ENCODE assay signal across 15 cellular contexts in the genomic region with DNA sequence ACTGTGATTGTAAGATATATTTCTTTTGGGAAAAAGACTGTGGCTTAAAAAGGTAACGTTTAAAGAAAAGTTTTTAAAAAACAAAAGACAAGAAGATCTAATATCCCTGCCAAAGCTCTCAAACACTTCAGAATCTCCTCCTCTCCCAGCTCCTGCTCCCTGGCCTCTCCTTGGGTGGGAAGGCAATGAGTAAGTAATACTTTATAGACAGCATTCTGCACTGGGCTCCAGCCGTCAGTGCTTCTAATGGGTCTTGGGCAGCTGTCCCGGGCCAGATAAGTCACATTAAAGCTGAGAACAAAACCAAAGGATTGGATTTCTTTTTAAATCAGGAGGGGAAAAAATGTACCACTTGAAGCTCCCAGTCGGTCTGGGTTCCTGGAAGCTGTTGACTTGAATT.
DNase-seq lines count a peak whose midpoint lies in the region; ATAC-seq and TF ChIP-seq lines count a peak whose summit lies in the region.
"Had no signal": no experiment of that assay in that cellular context is flagged by ENCODE, and none has a peak within 500 bp of the region (broad histone marks: within the 10 kb centered on the region; RNA-seq: fewer than 3 reads in every experiment).

No MANE protein-coding gene starts in this region.

- peaks cover 24% of the 10 kb centered on the region for H3K27me3 Mint-ChIP-seq in activated T-helper 17 cell treated with anti-CD3 and anti-CD28 coated beads, Interleukin-2, amount 50 U/mL, for 72 hours

- H3K9me3 Mint-ChIP-seq in activated T-helper 17 cell treated with anti-CD3 and anti-CD28 coated beads, Interleukin-2, amount 50 U/mL, for 72 hours, result no peaks in the 10 kb centered on the region
- H3K9me3 Mint-ChIP-seq: CD4-positive, CD25-positive, alpha-beta regulatory T cell had no signal

- no peak overlapping the region for H3K4me3 Mint-ChIP-seq in activated T-helper 17 cell treated with anti-CD3 and anti-CD28 coated beads, Interleukin-2, amount 50 U/mL, for 72 hours
- H3K4me3 Mint-ChIP-seq: CD4-positive, CD25-positive, alpha-beta regulatory T cell had no signal

- peak overlapping the region; percentile 76 for H3K4me2 ChIP-seq in OCI-LY3 (ENCODE audit: low read length)

- H2AFZ ChIP-seq in OCI-LY3 (ENCODE audit: low read depth, low read length), result no peak overlapping the region

- H3K27ac Mint-ChIP-seq in activated T-helper 17 cell treated with anti-CD3 and anti-CD28 coated beads, Interleukin-2, amount 50 U/mL, for 72 hours, result no peak overlapping the region
- H3K27ac Mint-ChIP-seq: CD4-positive, CD25-positive, alpha-beta regulatory T cell had no signal

- peaks cover 40% of the 10 kb centered on the region for H3K27me3 ChIP-seq in OCI-LY3 (ENCODE audit: low read depth, low read length)
- H3K27me3 ChIP-seq: upper lobe of left lung had no signal

- H3K9me3 ChIP-seq in OCI-LY3 (ENCODE audit: insufficient read depth, low read length), result no peaks in the 10 kb centered on the region
- H3K9me3 ChIP-seq: upper lobe of left lung had no signal

- no peaks in the 10 kb centered on the region for H3K79me2 ChIP-seq in OCI-LY3 (ENCODE audit: low read length)

- DNase-seq in sciatic nerve (ENCODE audit: low spot score), result no peak
- DNase-seq in activated CD4-positive, alpha-beta T cell treated with anti-CD3 and anti-CD28 coated beads, Interleukin-2, amount 50 U/mL, for 1 hour, result no peak
- DNase-seq: activated naive CD4-positive, alpha-beta T cell treated with anti-CD3 and anti-CD28 coated beads, Interleukin-2, amount 50 U/mL, for 16 hours; caudate nucleus; CD4-positive, CD25-positive, alpha-beta regulatory T cell; EL; NCI-H1105; NCI-H345; stimulated activated CD4-positive, alpha-beta T cell treated with anti-CD3 and anti-CD28 coated beads, Interleukin-4, amount 100 ng/mL, for 1 hour; upper lobe of left lung had no signal

- ATAC-seq in GM18498 (IDR thresholded peaks at IDR 0.05; ENCODE audit: unreplicated experiment), result peak; percentile 16
- ATAC-seq in GM21390 (IDR thresholded peaks at IDR 0.05; ENCODE audit: unreplicated experiment), result peak; percentile 1
- peak; percentile 45 for ATAC-seq in sciatic nerve
- no peak for ATAC-seq in activated T-helper 17 cell treated with anti-CD3 and anti-CD28 coated beads, Interleukin-2, amount 50 U/mL, for 72 hours (replicated peaks)
- ATAC-seq in GM21576 (IDR thresholded peaks at IDR 0.05; ENCODE audit: unreplicated experiment), result no peak

- H3K36me3 Mint-ChIP-seq in activated T-helper 17 cell treated with anti-CD3 and anti-CD28 coated beads, Interleukin-2, amount 50 U/mL, for 72 hours (ENCODE audit: low read depth), result no peaks in the 10 kb centered on the region
- H3K36me3 Mint-ChIP-seq: CD4-positive, CD25-positive, alpha-beta regulatory T cell had no signal

- intact Hi-C loops in sciatic nerve (cut with DNase I), result no loop called here

- peaks cover 9% of the 10 kb centered on the region for H3K4me1 Mint-ChIP-seq in activated T-helper 17 cell treated with anti-CD3 and anti-CD28 coated beads, Interleukin-2, amount 50 U/mL, for 72 hours

- peak overlapping the region; percentile 17; the same call in 1 of the 2 replicates for H3K9ac ChIP-seq in OCI-LY3 (ENCODE audit: low read length)

- H3K27ac ChIP-seq in OCI-LY3 (ENCODE audit: low read length), result peak overlapping the region; percentile 15
- H3K27ac ChIP-seq: upper lobe of left lung had no signal

- H3K4me3 ChIP-seq in OCI-LY3 (ENCODE audit: low read length), result peak overlapping the region; percentile 52
- H3K4me3 ChIP-seq: upper lobe of left lung had no signal

- no peaks in the 10 kb centered on the region for H4K20me1 ChIP-seq in OCI-LY3 (ENCODE audit: insufficient read depth, low read length)

- no peaks in the 10 kb centered on the region for H3K36me3 ChIP-seq in OCI-LY3 (replicated peaks; ENCODE audit: low read depth, low read length)
- H3K36me3 ChIP-seq: upper lobe of left lung had no signal

- no peak for TF ChIP-seq CTCF in OCI-LY3 (IDR thresholded peaks at IDR 0.05; ENCODE audit: low read depth, low read length)

- H3K4me1 ChIP-seq in OCI-LY3 (ENCODE audit: low read length), result peaks cover 56% of the 10 kb centered on the region

Comparison
In these comparisons a context has a peak if more than half of its experiments do, and no peak if none do; other contexts are left out.
1. ATAC-seq: peak in GM18498 (single experiment), GM21390 (single experiment) and sciatic nerve (single experiment); none in activated T-helper 17 cell treated with anti-CD3 and anti-CD28 coated beads, Interleukin-2, amount 50 U/mL, for 72 hours (single experiment) and GM21576 (single experiment).